29 cellular contexts compared by ENCODE assay signal in the genomic region with DNA sequence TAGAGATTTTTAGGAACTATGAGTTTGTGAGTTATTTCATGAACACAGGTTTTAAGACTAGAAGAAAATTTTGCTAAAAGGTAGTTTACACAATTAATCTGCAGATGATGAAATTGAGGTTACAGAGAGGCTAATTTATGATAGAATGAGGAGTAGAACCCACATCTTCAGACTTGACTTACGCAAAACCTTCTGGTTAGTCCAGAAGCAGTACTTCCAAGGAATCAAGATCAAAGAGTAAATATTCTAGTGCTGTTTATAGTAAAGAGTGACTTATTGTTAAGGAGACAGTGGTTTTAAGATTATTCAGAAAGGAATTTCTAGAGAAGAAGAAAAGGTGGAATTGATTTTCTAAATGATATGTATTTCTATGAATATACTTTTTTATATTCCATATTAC. TPM values are rescaled to one million over a fixed set of nuclear protein-coding genes. Genes with fewer than 3 reads are reported as not detected.
"Had no signal": no experiment of that assay in that cellular context is flagged by ENCODE, and none has a peak within 500 bp of the region (broad histone marks: within the 10 kb centered on the region; RNA-seq: fewer than 3 reads in every experiment).

No MANE protein-coding gene starts in this region.

- DNase-seq: islet precursor cell; left ventricle myocardium inferior; mesendoderm; naive B cell; natural killer cell; nephron progenitor cell; occipital lobe; ovary; right lobe of liver; stimulated activated CD4-positive, alpha-beta T cell treated with anti-CD3 and anti-CD28 coated beads, Interleukin-1b, Interleukin-23, amount 100 ng/mL, for 48 hours; stimulated activated CD4-positive, alpha-beta T cell treated with anti-CD3 and anti-CD28 coated beads, Interleukin-2, amount 100 ng/mL, for 48 hours; stimulated activated CD4-positive, alpha-beta T cell treated with anti-CD3 and anti-CD28 coated beads, Interleukin-4, amount 100 ng/mL, for 4 hours; stimulated activated CD8-positive, alpha-beta memory T cell treated with anti-CD3 and anti-CD28 coated beads, Interleukin-4, amount 100 ng/mL, for 48 hours; stimulated activated naive CD4-positive, alpha-beta T cell treated with Interleukin-2 at 50 U/mL for 16 hours; stimulated activated naive CD8-positive, alpha-beta T cell treated with anti-CD3 and anti-CD28 coated beads, Interleukin-15, amount 100 ng/mL, for 72 hours; substantia nigra; testis; thyroid gland; transverse colon; upper lobe of left lung had no signal

- H3K36me3 ChIP-seq: left ventricle myocardium inferior, neural progenitor cell, neutrophil, ovary, right atrium auricular region, right lobe of liver, thyroid gland, transverse colon, upper lobe of left lung, vagina had no signal

- H3K27ac Mint-ChIP-seq: mesothelial cell of epicardium; naive B cell; natural killer cell; nephron progenitor cell; neural progenitor cell; progenitor cell of endocrine pancreas; stimulated activated memory B cell treated with anti-CD40 and anti-IgM and Interleukin-4, amounts not matched to agents 10 μg/mL and 1 μg/mL and 100 μg/mL, for 72 hours; stimulated activated naive CD8-positive, alpha-beta T cell treated with anti-CD3 and anti-CD28 coated beads, Interleukin-15, amount 100 ng/mL, for 72 hours had no signal

- H3K9me3 ChIP-seq: neutrophil, ovary, right lobe of liver, testis, thyroid gland, vagina had no signal

- H3K27ac ChIP-seq: left ventricle myocardium inferior, neural progenitor cell, neutrophil, ovary, right atrium auricular region, right lobe of liver, testis, thyroid gland, transverse colon, upper lobe of left lung, vagina had no signal

- H3K4me3 Mint-ChIP-seq: mesothelial cell of epicardium; naive B cell; natural killer cell; nephron progenitor cell; neural progenitor cell; stimulated activated memory B cell treated with anti-CD40 and anti-IgM and Interleukin-4, amounts not matched to agents 10 μg/mL and 1 μg/mL and 100 μg/mL, for 72 hours; stimulated activated naive CD8-positive, alpha-beta T cell treated with anti-CD3 and anti-CD28 coated beads, Interleukin-15, amount 100 ng/mL, for 72 hours had no signal

- H3K27me3 ChIP-seq: neural progenitor cell, neutrophil, ovary, right atrium auricular region, right lobe of liver, testis, thyroid gland, transverse colon, upper lobe of left lung, vagina had no signal

- H3K4me2 ChIP-seq: neural progenitor cell, smooth muscle cell had no signal

- H3K27me3 Mint-ChIP-seq: naive B cell; progenitor cell of endocrine pancreas; stimulated activated memory B cell treated with anti-CD40 and anti-IgM and Interleukin-4, amounts not matched to agents 10 μg/mL and 1 μg/mL and 100 μg/mL, for 72 hours; stimulated activated naive CD8-positive, alpha-beta T cell treated with anti-CD3 and anti-CD28 coated beads, Interleukin-15, amount 100 ng/mL, for 72 hours had no signal

- ATAC-seq: natural killer cell; right lobe of liver; stimulated activated memory B cell treated with anti-CD40 and anti-IgM and Interleukin-4, amounts not matched to agents 10 μg/mL and 1 μg/mL and 100 μg/mL, for 72 hours; stimulated activated naive CD8-positive, alpha-beta T cell treated with anti-CD3 and anti-CD28 coated beads, Interleukin-15, amount 100 ng/mL, for 72 hours had no signal

- H3K4me1 ChIP-seq: left ventricle myocardium inferior, right atrium auricular region, right lobe of liver, testis, thyroid gland, upper lobe of left lung, vagina had no signal

- H3K9ac ChIP-seq: neural progenitor cell had no signal

- H3K36me3 Mint-ChIP-seq: stimulated activated memory B cell treated with anti-CD40 and anti-IgM and Interleukin-4, amounts not matched to agents 10 μg/mL and 1 μg/mL and 100 μg/mL, for 72 hours had no signal

- H3K4me1 Mint-ChIP-seq: mesothelial cell of epicardium; naive B cell; natural killer cell; nephron progenitor cell; stimulated activated memory B cell treated with anti-CD40 and anti-IgM and Interleukin-4, amounts not matched to agents 10 μg/mL and 1 μg/mL and 100 μg/mL, for 72 hours; stimulated activated naive CD8-positive, alpha-beta T cell treated with anti-CD3 and anti-CD28 coated beads, Interleukin-15, amount 100 ng/mL, for 72 hours had no signal

- H2AFZ ChIP-seq: neural progenitor cell had no signal

- H3K4me3 ChIP-seq: left ventricle myocardium inferior, lung, neural progenitor cell, ovary, right atrium auricular region, right lobe of liver, smooth muscle cell, testis, thyroid gland, transverse colon, upper lobe of left lung, vagina had no signal

RNA-seq across cellular contexts. Expression of gene KITLG, which starts 10.6 kb away (rescaled TPM):
- total RNA-seq: natural killer cell had no signal
